ENCODE assay signal across 10 cellular contexts in genomic region chr4:10077492-10078335, GRCh38. TPM values are rescaled to one million over a fixed set of nuclear protein-coding genes. Genes with fewer than 3 reads are reported as not detected.
A peak's percentile ranks its signal among the peaks of the same experiment; 100 is the strongest.
DNase-seq lines count a peak whose midpoint lies in the region; ATAC-seq and TF ChIP-seq lines count a peak whose summit lies in the region.
"Had no signal": no experiment of that assay in that cellular context is flagged by ENCODE, and none has a peak within 500 bp of the region (broad histone marks: within the 10 kb centered on the region; RNA-seq: fewer than 3 reads in every experiment).

No MANE protein-coding gene starts in this region.

- H3K27ac ChIP-seq in DND-41 (ENCODE audit: low read length) (no peak overlapping the region), RWPE2 (ENCODE audit: poor library complexity, severe bottlenecking) (peak overlapping the region; percentile 5), neutrophil (peak overlapping the region; percentile 13)

- H3K79me2 ChIP-seq in DND-41 (ENCODE audit: insufficient read depth, low read length): no peaks in the 10 kb centered on the region

- H3K27me3 ChIP-seq in DND-41 (ENCODE audit: insufficient read depth, low read length, poor library complexity) (no peaks in the 10 kb centered on the region), RWPE2 (ENCODE audit: insufficient read depth, poor library complexity, severe bottlenecking) (no peaks in the 10 kb centered on the region), neutrophil (no peaks in the 10 kb centered on the region)

- no peaks in the 10 kb centered on the region for H3K9me3 ChIP-seq in DND-41 (ENCODE audit: insufficient read depth, low read length, severe bottlenecking)
- no peaks in the 10 kb centered on the region for H3K9me3 ChIP-seq in RWPE2 (ENCODE audit: severe bottlenecking)
- H3K9me3 ChIP-seq in neutrophil: peaks cover 5% of the 10 kb centered on the region

- peak; percentile 12; the same call in 1 of the 3 replicates for ATAC-seq in DND-41 (ENCODE audit: insufficient read depth, low read depth)
- peak; percentile 34 for ATAC-seq in RWPE2 (ENCODE audit: low read depth)
- ATAC-seq in Right ventricle myocardium superior (ENCODE audit: poor library complexity): peak; percentile 30
- no peak for ATAC-seq in GM18909 (IDR thresholded peaks at IDR 0.05; ENCODE audit: poor library complexity, unreplicated experiment)
- ATAC-seq in HG02798 (IDR thresholded peaks at IDR 0.05; ENCODE audit: poor library complexity, unreplicated experiment): no peak

- intact Hi-C loops in Right ventricle myocardium superior (cut with DNase I): no loop called here

- no peak overlapping the region for H3K4me3 ChIP-seq in DND-41 (ENCODE audit: low read depth in 1 of 2, low read length in 2 of 2)
- H3K4me3 ChIP-seq in RWPE2 (ENCODE audit: severe bottlenecking): no peak overlapping the region
- H3K4me3 ChIP-seq in neutrophil (ENCODE audit: low read depth in 1 of 2, low read length in 1 of 2): no peak overlapping the region

- no peak overlapping the region for H3K4me2 ChIP-seq in DND-41 (ENCODE audit: insufficient read depth, low read length)

- DNase-seq in DND-41: no peak
- peak; percentile 58 for DNase-seq in RWPE2 (ENCODE audit: low spot score)
- peak; percentile 61 for DNase-seq in Right ventricle myocardium superior
- DNase-seq in ureter (ENCODE audit: low spot score): no peak
- no peak for DNase-seq in UCSD-AML1 (lab: John Stamatoyannopoulos, UW; ENCODE audit: unreplicated experiment)
- DNase-seq: NCI-H2029 had no signal

- no peaks in the 10 kb centered on the region for H3K4me1 ChIP-seq in DND-41 (ENCODE audit: insufficient read depth, low read length)
- H3K4me1 ChIP-seq in RWPE2 (ENCODE audit: insufficient read depth, poor library complexity, severe bottlenecking): no peaks in the 10 kb centered on the region
- H3K4me1 ChIP-seq in neutrophil (ENCODE audit: control insufficient read depth in 1 of 2, insufficient read depth in 1 of 2, low read depth in 1 of 2, low read length in 1 of 2): peaks cover 6 to 10% of the 10 kb centered on the region in 2 experiments

- H3K36me3 ChIP-seq in DND-41 (ENCODE audit: insufficient read depth, low read length): peaks cover 95% of the 10 kb centered on the region
- peaks cover 93% of the 10 kb centered on the region for H3K36me3 ChIP-seq in RWPE2 (ENCODE audit: low read depth)
- H3K36me3 ChIP-seq in neutrophil: peaks cover 98% of the 10 kb centered on the region

- peaks cover 43% of the 10 kb centered on the region for H4K20me1 ChIP-seq in DND-41 (ENCODE audit: insufficient read depth, low read length)

- H2AFZ ChIP-seq in DND-41 (ENCODE audit: low read depth, low read length): no peak overlapping the region

- no peak overlapping the region for H3K9ac ChIP-seq in DND-41 (ENCODE audit: low read depth, low read length)

- TF ChIP-seq CTCF in DND-41 (IDR thresholded peaks at IDR 0.05; ENCODE audit: borderline replicate concordance, extremely low read depth, low read length, poor library complexity, severe bottlenecking) (no peak), RWPE2 (IDR thresholded peaks at IDR 0.05; ENCODE audit: poor library complexity, severe bottlenecking) (no peak), neutrophil (IDR thresholded peaks at IDR 0.05) (no peak)

RNA-seq across cellular contexts. Expression of gene WDR1, which starts 38.9 kb away (rescaled TPM):
- total RNA-seq in Right ventricle myocardium superior (183 TPM), ureter (385 TPM)

RNA-seq across cellular contexts. Expression of gene SLC2A9, which starts 56.4 kb away (rescaled TPM):
- total RNA-seq in Right ventricle myocardium superior: 8.8 TPM
- total RNA-seq in ureter: 67.5 TPM
- total RNA-seq: H4 had no signal

Comparison
In these comparisons a context has a peak if more than half of its experiments do, and no peak if none do; other contexts are left out.
1. ATAC-seq: peak in DND-41 (single experiment), RWPE2 (single experiment) and Right ventricle myocardium superior (single experiment); none in GM18909 (single experiment) and HG02798 (single experiment).
2. DNase-seq: peak in RWPE2 (single experiment) and Right ventricle myocardium superior (single experiment); none in DND-41 (single experiment), ureter (single experiment) and UCSD-AML1 (single experiment).